In genomic region chr21:23853796-23854379, GRCh38 we compare ENCODE assay signal across 9 cellular contexts.
DNase-seq lines count a peak whose midpoint lies in the region; ATAC-seq and TF ChIP-seq lines count a peak whose summit lies in the region.
"Had no signal": no experiment of that assay in that cellular context is flagged by ENCODE, and none has a peak within 500 bp of the region (broad histone marks: within the 10 kb centered on the region; RNA-seq: fewer than 3 reads in every experiment).

No MANE protein-coding gene starts in this region.

- peaks cover 0 to 4% (median 0%) of the 10 kb centered on the region in 3 donors for H3K27me3 Mint-ChIP-seq in CD14-positive monocyte (ENCODE audit: low read depth in 3 of 3)
- peaks cover 9% of the 10 kb centered on the region for H3K27me3 Mint-ChIP-seq in T-helper 17 cell
- no peaks in the 10 kb centered on the region for H3K27me3 Mint-ChIP-seq in activated T-helper 2 cell treated with anti-CD3 and anti-CD28 coated beads, Interferon-gamma antibody, Interleukin-2, Interleukin-4, amounts not matched to agents 10 μg/mL and 5 μg/mL and 100 μg/mL, durations not matched to agents 14 hours and 24 hours and 36 hours (ENCODE audit: low read depth)
- no peaks in the 10 kb centered on the region for H3K27me3 Mint-ChIP-seq in activated CD4-positive, alpha-beta memory T cell treated with anti-CD3 and anti-CD28 coated beads for 36 hours
- H3K27me3 Mint-ChIP-seq: central memory CD8-positive, alpha-beta T cell had no signal

- H3K27ac Mint-ChIP-seq in CD14-positive monocyte, result no peak overlapping the region
- H3K27ac Mint-ChIP-seq in T-helper 17 cell, result no peak overlapping the region
- H3K27ac Mint-ChIP-seq in activated T-helper 2 cell treated with anti-CD3 and anti-CD28 coated beads, Interferon-gamma antibody, Interleukin-2, Interleukin-4, amounts not matched to agents 10 μg/mL and 5 μg/mL and 100 μg/mL, durations not matched to agents 14 hours and 24 hours and 36 hours, result no peak overlapping the region
- H3K27ac Mint-ChIP-seq in activated CD4-positive, alpha-beta memory T cell treated with anti-CD3 and anti-CD28 coated beads for 36 hours, result no peak overlapping the region

- H3K27me3 ChIP-seq in KMS-11 (ENCODE audit: insufficient read depth, low read depth) (no peaks in the 10 kb centered on the region), hepatocyte (no peaks in the 10 kb centered on the region)

- no peak for DNase-seq in CD14-positive monocyte (ENCODE audit: low spot score)
- DNase-seq in T-helper 17 cell, result no peak
- DNase-seq in hepatocyte (ENCODE audit: low spot score), result peak; percentile 19
- no peak for DNase-seq in activated T-helper 2 cell treated with anti-CD3 and anti-CD28 coated beads, Interferon-gamma antibody, Interleukin-2, Interleukin-4, amounts not matched to agents 10 μg/mL and 5 μg/mL and 100 μg/mL, durations not matched to agents 14 hours and 24 hours and 36 hours (ENCODE audit: low spot score)
- DNase-seq in activated CD4-positive, alpha-beta memory T cell treated with anti-CD3 and anti-CD28 coated beads for 36 hours, result no peak
- no peak for DNase-seq in cardiac septum (ENCODE audit: low spot score)

- H3K27ac ChIP-seq in KMS-11 (no peak overlapping the region), hepatocyte (no peak overlapping the region)

- POLR2A ChIA-PET in activated CD4-positive, alpha-beta memory T cell treated with anti-CD3 and anti-CD28 coated beads for 36 hours (lab: Charles Lee), result no interaction called here

- H3K9me3 ChIP-seq in T-helper 17 cell (ENCODE audit: control insufficient read depth, low read length, poor library complexity, severe bottlenecking) (no peaks in the 10 kb centered on the region), hepatocyte (ENCODE audit: low read depth) (no peaks in the 10 kb centered on the region)

- no peaks in the 10 kb centered on the region for H3K9me2 ChIP-seq in hepatocyte (replicated peaks; ENCODE audit: insufficient read depth)

- intact Hi-C loops in CD14-positive monocyte (cut with micrococcal nuclease) (no loop called here), cardiac septum (cut with DNase I) (no loop called here)
- intact Hi-C loops in activated T-helper 2 cell treated with anti-CD3 and anti-CD28 coated beads, Interferon-gamma antibody, Interleukin-2, Interleukin-4, amounts not matched to agents 10 μg/mL and 5 μg/mL and 100 μg/mL, durations not matched to agents 14 hours and 24 hours and 36 hours (cut with micrococcal nuclease), result loop anchor here (1.0 to 10.0 kb wide), 2 partner anchors 114 to 661 kb away; no protein-coding TSS in a partner anchor
- intact Hi-C loops in activated CD4-positive, alpha-beta memory T cell treated with anti-CD3 and anti-CD28 coated beads for 36 hours (cut with micrococcal nuclease), result loop anchor here (1.0 to 10.0 kb wide), 2 partner anchors 114 to 661 kb away; no protein-coding TSS in a partner anchor

- no peaks in the 10 kb centered on the region for H3K4me1 Mint-ChIP-seq in CD14-positive monocyte
- peaks cover 10% of the 10 kb centered on the region for H3K4me1 Mint-ChIP-seq in T-helper 17 cell
- peaks cover 7% of the 10 kb centered on the region for H3K4me1 Mint-ChIP-seq in activated T-helper 2 cell treated with anti-CD3 and anti-CD28 coated beads, Interferon-gamma antibody, Interleukin-2, Interleukin-4, amounts not matched to agents 10 μg/mL and 5 μg/mL and 100 μg/mL, durations not matched to agents 14 hours and 24 hours and 36 hours (ENCODE audit: low read depth)
- no peaks in the 10 kb centered on the region for H3K4me1 Mint-ChIP-seq in activated CD4-positive, alpha-beta memory T cell treated with anti-CD3 and anti-CD28 coated beads for 36 hours (ENCODE audit: low read depth)

- H3K4me3 Mint-ChIP-seq in CD14-positive monocyte, result no peak overlapping the region
- no peak overlapping the region for H3K4me3 Mint-ChIP-seq in T-helper 17 cell
- no peak overlapping the region for H3K4me3 Mint-ChIP-seq in activated T-helper 2 cell treated with anti-CD3 and anti-CD28 coated beads, Interferon-gamma antibody, Interleukin-2, Interleukin-4, amounts not matched to agents 10 μg/mL and 5 μg/mL and 100 μg/mL, durations not matched to agents 14 hours and 24 hours and 36 hours (ENCODE audit: low read depth)
- no peak overlapping the region for H3K4me3 Mint-ChIP-seq in activated CD4-positive, alpha-beta memory T cell treated with anti-CD3 and anti-CD28 coated beads for 36 hours
- H3K4me3 Mint-ChIP-seq: central memory CD8-positive, alpha-beta T cell had no signal

- peak; percentile 64 for ATAC-seq in GM18867 (IDR thresholded peaks at IDR 0.05; ENCODE audit: unreplicated experiment)
- peak; percentile 63 for ATAC-seq in T-helper 17 cell

- H3K4me1 ChIP-seq in KMS-11 (ENCODE audit: low read depth, poor library complexity, severe bottlenecking) (no peaks in the 10 kb centered on the region), hepatocyte (ENCODE audit: insufficient read depth) (no peaks in the 10 kb centered on the region)

- H3K79me2 ChIP-seq in KMS-11 (ENCODE audit: insufficient read depth, low read depth) (no peaks in the 10 kb centered on the region), hepatocyte (no peaks in the 10 kb centered on the region)

- H3K9me3 Mint-ChIP-seq in CD14-positive monocyte, result no peaks in the 10 kb centered on the region
- no peaks in the 10 kb centered on the region for H3K9me3 Mint-ChIP-seq in activated T-helper 2 cell treated with anti-CD3 and anti-CD28 coated beads, Interferon-gamma antibody, Interleukin-2, Interleukin-4, amounts not matched to agents 10 μg/mL and 5 μg/mL and 100 μg/mL, durations not matched to agents 14 hours and 24 hours and 36 hours
- H3K9me3 Mint-ChIP-seq in activated CD4-positive, alpha-beta memory T cell treated with anti-CD3 and anti-CD28 coated beads for 36 hours, result no peaks in the 10 kb centered on the region
- H3K9me3 Mint-ChIP-seq: central memory CD8-positive, alpha-beta T cell had no signal

- H4K20me1 ChIP-seq in KMS-11 (ENCODE audit: insufficient read depth) (no peaks in the 10 kb centered on the region), hepatocyte (ENCODE audit: insufficient read depth, poor library complexity, severe bottlenecking) (no peaks in the 10 kb centered on the region)

- H2AFZ ChIP-seq in KMS-11 (ENCODE audit: low read depth), result no peak overlapping the region
- H2AFZ ChIP-seq in hepatocyte, result no peak overlapping the region

- no peaks in the 10 kb centered on the region for H3K36me3 ChIP-seq in KMS-11 (ENCODE audit: insufficient read depth)
- H3K36me3 ChIP-seq in hepatocyte (replicated peaks; ENCODE audit: insufficient read depth, low read depth), result no peaks in the 10 kb centered on the region

- WGBS in hepatocyte (ENCODE audit: low lambda C conversion rate, missing lambda C conversion rate), result 57% methylated on average over 1 of the region's 1 CpG

- H3K4me3 ChIP-seq in KMS-11 (IDR thresholded peaks at IDR 0.05; ENCODE audit: insufficient read depth, low read depth, low read length) (no peak overlapping the region), hepatocyte (no peak overlapping the region)

- CTCF ChIA-PET in activated CD4-positive, alpha-beta memory T cell treated with anti-CD3 and anti-CD28 coated beads for 36 hours (lab: Charles Lee), result interaction anchor here (1.6 to 3.7 kb wide), 2 partner anchors 115 to 119 kb away, joined by 4 to 28 read pairs; no protein-coding TSS in a partner anchor

- TF ChIP-seq CTCF in CD14-positive monocyte (IDR thresholded peaks at IDR 0.05) (peak; percentile 30), KMS-11 (conservative IDR thresholded peaks at IDR 0.05; ENCODE audit: low read depth, low read length) (peak; percentile 45; the same call in 1 of the 2 replicates), hepatocyte (IDR thresholded peaks at IDR 0.05; ENCODE audit: poor library complexity) (peak; percentile 37)

- H3K4me2 ChIP-seq in KMS-11, result no peak overlapping the region
- H3K4me2 ChIP-seq in hepatocyte, result no peak overlapping the region

- no peak overlapping the region for H3K9ac ChIP-seq in KMS-11

- H3K36me3 Mint-ChIP-seq in CD14-positive monocyte (no peaks in the 10 kb centered on the region), T-helper 17 cell (ENCODE audit: low read depth) (no peaks in the 10 kb centered on the region)
- H3K36me3 Mint-ChIP-seq in activated T-helper 2 cell treated with anti-CD3 and anti-CD28 coated beads, Interferon-gamma antibody, Interleukin-2, Interleukin-4, amounts not matched to agents 10 μg/mL and 5 μg/mL and 100 μg/mL, durations not matched to agents 14 hours and 24 hours and 36 hours (ENCODE audit: low read depth), result no peaks in the 10 kb centered on the region
- H3K36me3 Mint-ChIP-seq in activated CD4-positive, alpha-beta memory T cell treated with anti-CD3 and anti-CD28 coated beads for 36 hours, result no peaks in the 10 kb centered on the region

Comparison
In these comparisons a context has a peak if more than half of its experiments do, and no peak if none do; other contexts are left out.
1. intact Hi-C loops: an anchor here in activated T-helper 2 cell treated with anti-CD3 and anti-CD28 coated beads, Interferon-gamma antibody, Interleukin-2, Interleukin-4, amounts not matched to agents 10 μg/mL and 5 μg/mL and 100 μg/mL, durations not matched to agents 14 hours and 24 hours and 36 hours (1.0 to 10.0 kb wide) and activated CD4-positive, alpha-beta memory T cell treated with anti-CD3 and anti-CD28 coated beads for 36 hours (1.0 to 10.0 kb wide); none called in CD14-positive monocyte and cardiac septum.